ENCODE assay signal across 18 cellular contexts in the genomic region with DNA sequence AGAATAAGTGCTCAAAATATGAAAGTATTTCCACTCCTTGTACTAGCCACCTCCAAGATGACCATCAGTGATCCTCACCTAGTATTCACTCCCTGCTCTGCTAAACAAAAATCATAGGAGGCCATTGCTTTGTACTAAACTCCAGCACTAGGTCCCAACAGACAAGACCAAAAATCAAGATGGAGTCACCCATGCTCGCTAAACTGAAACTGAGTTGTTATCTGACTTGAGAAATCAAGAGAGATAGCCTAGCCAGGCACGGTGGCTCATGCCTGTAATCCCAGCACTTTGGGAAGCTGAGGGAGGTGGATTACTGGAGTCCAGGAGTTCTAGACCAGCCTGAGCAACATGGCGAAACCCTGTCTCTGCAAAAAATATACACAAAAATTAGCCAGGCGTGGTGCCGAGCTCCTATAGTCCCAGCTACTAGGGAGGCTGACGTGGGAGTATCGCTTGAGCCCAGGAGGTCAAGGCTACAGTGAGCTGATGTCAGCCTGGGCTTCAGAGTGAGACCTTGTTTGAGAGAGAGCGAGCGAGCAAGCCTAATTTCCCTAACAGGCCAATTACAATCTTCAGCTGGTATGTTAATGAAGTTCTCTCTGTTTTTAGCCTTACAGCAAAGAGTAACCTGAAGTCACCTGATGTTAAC. TPM values are rescaled to one million over a fixed set of nuclear protein-coding genes. Genes with fewer than 3 reads are reported as not detected.
A peak's percentile ranks its signal among the peaks of the same experiment; 100 is the strongest.
DNase-seq lines count a peak whose midpoint lies in the region; ATAC-seq, FAIRE-seq and TF ChIP-seq lines count a peak whose summit lies in the region.
"Had no signal": no experiment of that assay in that cellular context is flagged by ENCODE, and none has a peak within 500 bp of the region (broad histone marks: within the 10 kb centered on the region; RNA-seq: fewer than 3 reads in every experiment).

No MANE protein-coding gene starts in this region.

- WGBS in K562 (ENCODE audit: insufficient coverage, low coverage, missing lambda C conversion rate): 35% methylated on average over 9 of the region's 9 CpGs
- WGBS in mesendoderm (ENCODE audit: extremely low coverage, insufficient coverage, low lambda C conversion rate): no CpG with 5 or more reads among the region's 9 CpGs

- no peak for ATAC-seq in activated T-cell treated with anti-CD3 and anti-CD28 coated beads, Interleukin-2, amount 50 U/mL, for 72 hours (replicated peaks in 1 of 2)
- ATAC-seq in K562: no peak
- no peak for ATAC-seq in GM21526 (IDR thresholded peaks at IDR 0.05; ENCODE audit: low FRiP score, unreplicated experiment)

- no peak for TF ChIP-seq EP300 in K562 (IDR thresholded peaks at IDR 0.05; ENCODE audit: low read length)

- TF ChIP-seq RAD21 in K562 (CRISPR knock-in tag; conservative IDR thresholded peaks at IDR 0.05 in 1 of 2, IDR thresholded peaks at IDR 0.05 in 1 of 2): no peak

- POLR2A ChIA-PET in K562 (lab: Yijun Ruan, JAX): no interaction called here
- POLR2A ChIA-PET in CD8-positive, alpha-beta memory T cell (lab: Charles Lee): no interaction called here

- no peak overlapping the region for H3K18ac ChIP-seq in mesendoderm (ENCODE audit: low read length)

- DNase-seq in activated T-cell treated with anti-CD3 and anti-CD28 coated beads, Interleukin-2, amount 50 U/mL, for 24 hours: no peak
- DNase-seq in activated T-cell treated with anti-CD3 and anti-CD28 coated beads, Interleukin-2, amount 50 U/mL, for 72 hours: no peak
- DNase-seq in K562 (ENCODE audit: extremely low read depth in 1 of 4, low spot score in 3 of 4): no peak
- DNase-seq in mesendoderm: peak; percentile 19
- no peak for DNase-seq in SKM-1 (lab: John Stamatoyannopoulos, UW; ENCODE audit: unreplicated experiment)
- DNase-seq in CD8-positive, alpha-beta memory T cell: no peak
- DNase-seq in AG08396 (ENCODE audit: low spot score): no peak
- DNase-seq: CD4-positive, alpha-beta T cell; DMS79; GOT3; HCEC 1CT; HFFc6 had no signal

- H3K4me1 ChIP-seq in K562 (replicated peaks in 1 of 2; ENCODE audit: control insufficient read depth in 2 of 2, insufficient read depth in 2 of 2, low read length in 2 of 2) (peaks cover 0 to 9% of the 10 kb centered on the region in 2 experiments; a peak in 3 of 5 replicates), mesendoderm (ENCODE audit: control insufficient read depth, low read depth, low read length) (no peaks in the 10 kb centered on the region)
- H3K4me1 ChIP-seq in CD8-positive, alpha-beta memory T cell (ENCODE audit: insufficient read depth, low read length): no peaks in the 10 kb centered on the region

- H3K4me3 ChIP-seq in K562 (no peak overlapping the region), mesendoderm (ENCODE audit: low read length) (no peak overlapping the region)
- no peak overlapping the region for H3K4me3 ChIP-seq in CD8-positive, alpha-beta memory T cell (ENCODE audit: low read length)
- H3K4me3 ChIP-seq: BLaER1 treated with 17β-estradiol and CSF1 and Interleukin-3, amounts not matched to agents 10 nM and 100 nM; GM12878 had no signal

- no peak for FAIRE-seq in K562 (lab: Jason Lieb, UNC)
- FAIRE-seq: GM12878, HTR-8/SVneo had no signal

- H3K9me3 ChIP-seq in K562 (replicated peaks; ENCODE audit: control insufficient read depth, insufficient read depth, low read depth, low read length): no peaks in the 10 kb centered on the region
- no peaks in the 10 kb centered on the region for H3K9me3 ChIP-seq in CD8-positive, alpha-beta memory T cell (ENCODE audit: low read length)
- H3K9me3 ChIP-seq: BLaER1 treated with 17β-estradiol and CSF1 and Interleukin-3, amounts not matched to agents 10 nM and 100 nM had no signal

- H3K9me3 Mint-ChIP-seq in activated T-cell treated with anti-CD3 and anti-CD28 coated beads, Interleukin-2, amount 50 U/mL, for 24 hours: no peaks in the 10 kb centered on the region
- no peaks in the 10 kb centered on the region for H3K9me3 Mint-ChIP-seq in activated T-cell treated with anti-CD3 and anti-CD28 coated beads, Interleukin-2, amount 50 U/mL, for 72 hours
- no peaks in the 10 kb centered on the region for H3K9me3 Mint-ChIP-seq in CD8-positive, alpha-beta memory T cell
- H3K9me3 Mint-ChIP-seq: CD4-positive, alpha-beta T cell; HFFc6 had no signal

- no peak overlapping the region for H4K8ac ChIP-seq in mesendoderm (ENCODE audit: low read depth, low read length)

- no peak overlapping the region for H2BK120ac ChIP-seq in mesendoderm (ENCODE audit: low read depth, low read length)

- no peak overlapping the region for H3K23ac ChIP-seq in mesendoderm (ENCODE audit: low read length)

- in situ Hi-C loops in K562 (cut with MboI): no loop called here

- no peak overlapping the region for H3K4me3 Mint-ChIP-seq in activated T-cell treated with anti-CD3 and anti-CD28 coated beads, Interleukin-2, amount 50 U/mL, for 24 hours
- H3K4me3 Mint-ChIP-seq in activated T-cell treated with anti-CD3 and anti-CD28 coated beads, Interleukin-2, amount 50 U/mL, for 72 hours: no peak overlapping the region
- H3K4me3 Mint-ChIP-seq in CD8-positive, alpha-beta memory T cell: no peak overlapping the region
- H3K4me3 Mint-ChIP-seq: CD4-positive, alpha-beta T cell; HFFc6 had no signal

- H3K79me1 ChIP-seq in mesendoderm (ENCODE audit: low read length): no peaks in the 10 kb centered on the region

- no peak overlapping the region for H2AFZ ChIP-seq in K562 (ENCODE audit: low read depth, low read length)

- intact Hi-C loops in K562 (cut with micrococcal nuclease): no loop called here

- H2BK15ac ChIP-seq in mesendoderm (replicated peaks; ENCODE audit: low read depth): no peak overlapping the region

- peak overlapping the region; percentile 8 for H3K27ac Mint-ChIP-seq in activated T-cell treated with anti-CD3 and anti-CD28 coated beads, Interleukin-2, amount 50 U/mL, for 24 hours
- H3K27ac Mint-ChIP-seq in activated T-cell treated with anti-CD3 and anti-CD28 coated beads, Interleukin-2, amount 50 U/mL, for 72 hours: no peak overlapping the region
- H3K27ac Mint-ChIP-seq in CD8-positive, alpha-beta memory T cell: peak overlapping the region in 1 of 8 donors; percentile 87
- H3K27ac Mint-ChIP-seq: CD4-positive, alpha-beta T cell; HFFc6 had no signal

- H4K5ac ChIP-seq in mesendoderm (ENCODE audit: low read length): no peak overlapping the region

- no peak overlapping the region for H2AK5ac ChIP-seq in mesendoderm (ENCODE audit: low read length)

- no peaks in the 10 kb centered on the region for H3K36me3 Mint-ChIP-seq in activated T-cell treated with anti-CD3 and anti-CD28 coated beads, Interleukin-2, amount 50 U/mL, for 24 hours (ENCODE audit: low read depth)
- H3K36me3 Mint-ChIP-seq in activated T-cell treated with anti-CD3 and anti-CD28 coated beads, Interleukin-2, amount 50 U/mL, for 72 hours (ENCODE audit: insufficient read depth in 2 of 2): no peaks in the 10 kb centered on the region
- no peaks in the 10 kb centered on the region for H3K36me3 Mint-ChIP-seq in CD8-positive, alpha-beta memory T cell

- H3K9ac ChIP-seq in K562 (ENCODE audit: insufficient read depth in 1 of 2, low read depth in 2 of 2, low read length in 2 of 2) (peak overlapping the region in 1 of 2 experiments; percentile 45; a peak in 1 of 4 replicates), mesendoderm (ENCODE audit: low read length) (no peak overlapping the region)
- H3K9ac ChIP-seq: BLaER1 treated with 17β-estradiol and CSF1 and Interleukin-3, amounts not matched to agents 10 nM and 100 nM had no signal

- no peaks in the 10 kb centered on the region for H3K79me2 ChIP-seq in K562 (ENCODE audit: control insufficient read depth, insufficient read depth, low read length)
- no peaks in the 10 kb centered on the region for H3K79me2 ChIP-seq in mesendoderm (ENCODE audit: control insufficient read depth, insufficient read depth, low read length)

- H3K27me3 ChIP-seq in K562 (ENCODE audit: control insufficient read depth in 2 of 2, insufficient read depth in 2 of 2, low read length in 2 of 2) (no peaks in the 10 kb centered on the region), mesendoderm (ENCODE audit: insufficient read depth, low read length, poor library complexity) (no peaks in the 10 kb centered on the region)
- H3K27me3 ChIP-seq in CD8-positive, alpha-beta memory T cell (ENCODE audit: insufficient read depth, low read length, poor library complexity, severe bottlenecking): no peaks in the 10 kb centered on the region
- H3K27me3 ChIP-seq: BLaER1 treated with 17β-estradiol and CSF1 and Interleukin-3, amounts not matched to agents 10 nM and 100 nM had no signal

- no peak overlapping the region for H3K56ac ChIP-seq in mesendoderm (ENCODE audit: low read length)

- no peaks in the 10 kb centered on the region for H4K20me1 ChIP-seq in K562 (replicated peaks; ENCODE audit: control insufficient read depth, insufficient read depth, low read length)
- H4K20me1 ChIP-seq: BLaER1 treated with 17β-estradiol and CSF1 and Interleukin-3, amounts not matched to agents 10 nM and 100 nM had no signal

- no TSS peak for BruUV-seq in K562 (replicated peaks; lab: Mats Ljungman, UMichigan)

- no peaks in the 10 kb centered on the region for H3K9me1 ChIP-seq in K562 (ENCODE audit: control insufficient read depth, insufficient read depth, low read length)

- H3K36me3 ChIP-seq in K562 (ENCODE audit: control insufficient read depth, insufficient read depth, low read length) (no peaks in the 10 kb centered on the region), mesendoderm (ENCODE audit: control insufficient read depth, insufficient read depth, low read length) (no peaks in the 10 kb centered on the region)
- H3K36me3 ChIP-seq in CD8-positive, alpha-beta memory T cell (ENCODE audit: insufficient read depth, low read length): no peaks in the 10 kb centered on the region
- H3K36me3 ChIP-seq: BLaER1 treated with 17β-estradiol and CSF1 and Interleukin-3, amounts not matched to agents 10 nM and 100 nM had no signal

- peaks cover 23% of the 10 kb centered on the region for H3K27me3 Mint-ChIP-seq in activated T-cell treated with anti-CD3 and anti-CD28 coated beads, Interleukin-2, amount 50 U/mL, for 24 hours
- H3K27me3 Mint-ChIP-seq in activated T-cell treated with anti-CD3 and anti-CD28 coated beads, Interleukin-2, amount 50 U/mL, for 72 hours (ENCODE audit: low read depth): peaks cover 13% of the 10 kb centered on the region
- peaks cover 6 to 19% of the 10 kb centered on the region in 2 donors for H3K27me3 Mint-ChIP-seq in CD8-positive, alpha-beta memory T cell

- no peak overlapping the region for H2BK5ac ChIP-seq in mesendoderm (ENCODE audit: low read length)

- no peak overlapping the region for H3K4me2 ChIP-seq in K562 (ENCODE audit: insufficient read depth, low read length)
- H3K4me2 ChIP-seq in mesendoderm (ENCODE audit: low read length): no peak overlapping the region
- H3K4me2 ChIP-seq: BLaER1 treated with 17β-estradiol and CSF1 and Interleukin-3, amounts not matched to agents 10 nM and 100 nM had no signal

- no peak for TF ChIP-seq POLR2A in K562 (conservative IDR thresholded peaks at IDR 0.05)

- H3K4ac ChIP-seq in mesendoderm (ENCODE audit: low read depth, low read length): no peak overlapping the region

- CTCF ChIA-PET in K562 (lab: Yijun Ruan, JAX; ENCODE audit: low intra/inter-chr PET ratio): no interaction called here
- CTCF ChIA-PET in CD8-positive, alpha-beta memory T cell (lab: Charles Lee): interaction anchor here (0.6 kb wide), 1 partner anchor 9 kb away, joined by 3 read pairs; no protein-coding TSS in a partner anchor

- peaks cover 1% of the 10 kb centered on the region for H3K4me1 Mint-ChIP-seq in activated T-cell treated with anti-CD3 and anti-CD28 coated beads, Interleukin-2, amount 50 U/mL, for 24 hours (ENCODE audit: low read depth)
- no peaks in the 10 kb centered on the region for H3K4me1 Mint-ChIP-seq in activated T-cell treated with anti-CD3 and anti-CD28 coated beads, Interleukin-2, amount 50 U/mL, for 72 hours (ENCODE audit: low read depth)
- H3K4me1 Mint-ChIP-seq in CD8-positive, alpha-beta memory T cell: peaks cover 3 to 8% (median 7%) of the 10 kb centered on the region in 3 donors

- H3K27ac ChIP-seq in K562 (ENCODE audit: extremely low read depth, low read depth, low read length) (no peak overlapping the region), mesendoderm (ENCODE audit: low read depth, low read length) (no peak overlapping the region)
- no peak overlapping the region for H3K27ac ChIP-seq in CD8-positive, alpha-beta memory T cell (ENCODE audit: low read depth, low read length)
- H3K27ac ChIP-seq: 22Rv1; BLaER1 treated with 17β-estradiol and CSF1 and Interleukin-3, amounts not matched to agents 10 nM and 100 nM had no signal

- TF ChIP-seq CTCF in K562 (IDR thresholded peaks at IDR 0.05 in 2 of 3, conservative IDR thresholded peaks at IDR 0.05 in 1 of 3; ENCODE audit: insufficient read depth in 2 of 3, low read depth in 1 of 3, low read length in 3 of 3): no peak

RNA-seq across cellular contexts. Expression of a gene that starts 9.3 kb away (rescaled TPM):
- not detected for total RNA-seq in activated T-cell treated with anti-CD3 and anti-CD28 coated beads, Interleukin-2, amount 50 U/mL, for 72 hours
- 5.1 and 11.8 TPM in 2 replicates for total RNA-seq in K562 (2011; cell fraction: chromatin; rRNA removed; ENCODE audit: low replicate concordance)
- total RNA-seq in K562 (2011; cell fraction: nucleolus; rRNA removed): 5.3 and 5.5 TPM in 2 replicates
- total RNA-seq in K562 (2011; cell fraction: nucleoplasm; rRNA removed): 4.3 and 6.0 TPM in 2 replicates
- total RNA-seq in K562 (2014; rRNA removed) (1.5 and 1.8 TPM in 2 replicates), K562 (2014; rRNA removed; fragmentation: Illumina TruSeq; extraction: Trizol) (1.9 and 2.0 TPM in 2 replicates), K562 (2015; rRNA removed; fragmentation: Illumina TruSeq; extraction: Trizol) (1.6 and 2.2 TPM in 2 replicates), K562 (2021) (1.6 and 2.6 TPM in 2 replicates)
- polyA plus RNA-seq in K562 (2011; rRNA removed) (5.0 and 6.1 TPM in 2 replicates), K562 (2014; fragmentation: Illumina TruSeq; extraction: Trizol) (4.0 and 4.1 TPM in 2 replicates), K562 (2014; fragmentation: Nextera tagmentation; extraction: Ambion mirVana) (under 1 TPM; 0.29 to 0.39 TPM), K562 (2014; rRNA removed) (1.7 and 2.3 TPM in 2 replicates)
- 5.1 and 8.0 TPM in 2 replicates for polyA plus RNA-seq in K562 (2011; cell fraction: cytosol; rRNA removed)
- polyA plus RNA-seq in K562 (2011; cell fraction: nucleus; rRNA removed): 6.2 and 8.4 TPM in 2 replicates
- 2.1 and 2.8 TPM in 2 replicates for polyA plus RNA-seq in K562 (2012)
- 0.99 and 5.1 TPM in 2 replicates for polyA minus RNA-seq in K562 (2011; rRNA and poly(A)+ RNA removed)
- polyA minus RNA-seq in K562 (2011; cell fraction: cytosol; rRNA and poly(A)+ RNA removed): 1.4 and 3.9 TPM in 2 replicates
- polyA minus RNA-seq in K562 (2011; cell fraction: nucleus; rRNA and poly(A)+ RNA removed): 1.4 and 2.3 TPM in 2 replicates
- 0.53 TPM for polyA plus RNA-seq in mesendoderm (2013, experiment 1 of 2)
- polyA plus RNA-seq in mesendoderm (2013, experiment 2 of 2): 0.53 TPM
- not detected for total RNA-seq in CD8-positive, alpha-beta memory T cell
- 0.18 TPM for polyA plus RNA-seq in CD8-positive, alpha-beta memory T cell
- total RNA-seq: CD4-positive, alpha-beta T cell; G401; GM12878; HFFc6 had no signal
- polyA plus RNA-seq: GM12878 had no signal

RNA-seq across cellular contexts. Expression of a gene that starts 31.7 kb away (rescaled TPM):
- total RNA-seq in activated T-cell treated with anti-CD3 and anti-CD28 coated beads, Interleukin-2, amount 50 U/mL, for 72 hours: not detected
- total RNA-seq in K562 (2011; cell fraction: chromatin; rRNA removed; ENCODE audit: low replicate concordance): 0.19 TPM in 1 of 2 replicates, not detected in the other
- total RNA-seq in K562 (2011; cell fraction: nucleolus; rRNA removed): not detected in 2 replicates
- not detected in 2 replicates for total RNA-seq in K562 (2011; cell fraction: nucleoplasm; rRNA removed)
- total RNA-seq in K562 (2014; rRNA removed): not detected in 2 replicates
- total RNA-seq in K562 (2014; rRNA removed; fragmentation: Illumina TruSeq; extraction: Trizol): not detected in 2 replicates
- not detected in 2 replicates for total RNA-seq in K562 (2015; rRNA removed; fragmentation: Illumina TruSeq; extraction: Trizol)
- not detected in 2 replicates for total RNA-seq in K562 (2021)
- 0.03 TPM in 1 of 2 replicates, not detected in the other for polyA plus RNA-seq in K562 (2011; rRNA removed)
- polyA plus RNA-seq in K562 (2011; cell fraction: cytosol; rRNA removed): 0.03 TPM in 1 of 2 replicates, not detected in the other
- 0.07 TPM in 1 of 2 replicates, not detected in the other for polyA plus RNA-seq in K562 (2011; cell fraction: nucleus; rRNA removed)
- 0.04 TPM in 1 of 2 replicates, not detected in the other for polyA plus RNA-seq in K562 (2012)
- not detected in 2 replicates for polyA plus RNA-seq in K562 (2014; fragmentation: Illumina TruSeq; extraction: Trizol)
- polyA plus RNA-seq in K562 (2014; fragmentation: Nextera tagmentation; extraction: Ambion mirVana): not detected
- polyA plus RNA-seq in K562 (2014; rRNA removed): 0.11 TPM in 1 of 2 replicates, not detected in the other
- polyA minus RNA-seq in K562 (2011; rRNA and poly(A)+ RNA removed): not detected in 2 replicates
- not detected in 2 replicates for polyA minus RNA-seq in K562 (2011; cell fraction: cytosol; rRNA and poly(A)+ RNA removed)
- polyA minus RNA-seq in K562 (2011; cell fraction: nucleus; rRNA and poly(A)+ RNA removed): not detected in 2 replicates
- 1.2 TPM for polyA plus RNA-seq in mesendoderm (2013, experiment 1 of 2)
- 1.4 TPM for polyA plus RNA-seq in mesendoderm (2013, experiment 2 of 2)
- not detected for total RNA-seq in CD8-positive, alpha-beta memory T cell
- not detected for polyA plus RNA-seq in CD8-positive, alpha-beta memory T cell
- total RNA-seq: CD4-positive, alpha-beta T cell; G401; GM12878; HFFc6 had no signal
- polyA plus RNA-seq: GM12878 had no signal

RNA-seq across cellular contexts. Expression of a gene that starts 37.3 kb away (rescaled TPM):
- total RNA-seq in activated T-cell treated with anti-CD3 and anti-CD28 coated beads, Interleukin-2, amount 50 U/mL, for 72 hours: 1 to 10 TPM; 1.1 to 1.7 TPM
- total RNA-seq in K562 (2011; cell fraction: chromatin; rRNA removed; ENCODE audit: low replicate concordance): 1.4 TPM in 1 of 2 replicates, not detected in the other
- total RNA-seq in K562 (2011; cell fraction: nucleolus; rRNA removed): 3.0 and 3.9 TPM in 2 replicates
- total RNA-seq in K562 (2011; cell fraction: nucleoplasm; rRNA removed): 1.5 and 1.6 TPM in 2 replicates
- 0.45 and 1.3 TPM in 2 replicates for total RNA-seq in K562 (2014; rRNA removed)
- 0.15 TPM in 1 of 2 replicates, not detected in the other for total RNA-seq in K562 (2014; rRNA removed; fragmentation: Illumina TruSeq; extraction: Trizol)
- total RNA-seq in K562 (2015; rRNA removed; fragmentation: Illumina TruSeq; extraction: Trizol): 0.38 and 0.43 TPM in 2 replicates
- total RNA-seq in K562 (2021): 1.5 and 1.6 TPM in 2 replicates
- 0.10 and 0.79 TPM in 2 replicates for polyA plus RNA-seq in K562 (2011; rRNA removed)
- 1.1 and 1.7 TPM in 2 replicates for polyA plus RNA-seq in K562 (2011; cell fraction: cytosol; rRNA removed)
- polyA plus RNA-seq in K562 (2011; cell fraction: nucleus; rRNA removed): 0.40 and 0.63 TPM in 2 replicates
- 0.83 and 2.2 TPM in 2 replicates for polyA plus RNA-seq in K562 (2012)
- 0.22 and 0.72 TPM in 2 replicates for polyA plus RNA-seq in K562 (2014; fragmentation: Illumina TruSeq; extraction: Trizol)
- under 1 TPM in 1 of 2 experiments, not detected in 1; 0.03 TPM for polyA plus RNA-seq in K562 (2014; fragmentation: Nextera tagmentation; extraction: Ambion mirVana)
- polyA plus RNA-seq in K562 (2014; rRNA removed): 0.80 and 1.9 TPM in 2 replicates
- polyA minus RNA-seq in K562 (2011; rRNA and poly(A)+ RNA removed): 0.25 TPM in 1 of 2 replicates, not detected in the other
- 1.1 TPM in 1 of 2 replicates, not detected in the other for polyA minus RNA-seq in K562 (2011; cell fraction: cytosol; rRNA and poly(A)+ RNA removed)
- polyA minus RNA-seq in K562 (2011; cell fraction: nucleus; rRNA and poly(A)+ RNA removed): 0.13 and 0.33 TPM in 2 replicates
- polyA plus RNA-seq in mesendoderm (2013, experiment 1 of 2): 12.5 TPM
- 12.0 TPM for polyA plus RNA-seq in mesendoderm (2013, experiment 2 of 2)
- total RNA-seq in CD8-positive, alpha-beta memory T cell: under 1 TPM; 0.13 to 0.31 TPM
- polyA plus RNA-seq in CD8-positive, alpha-beta memory T cell: 0.13 TPM
- total RNA-seq: CD4-positive, alpha-beta T cell; G401; GM12878; HFFc6 had no signal
- polyA plus RNA-seq: GM12878 had no signal

RNA-seq across cellular contexts. Expression of a gene that starts 54.5 kb away (rescaled TPM):
- total RNA-seq in activated T-cell treated with anti-CD3 and anti-CD28 coated beads, Interleukin-2, amount 50 U/mL, for 72 hours: 10 to 100 TPM; 75.7 to 90.4 TPM
- total RNA-seq in K562 (2011; cell fraction: chromatin; rRNA removed; ENCODE audit: low replicate concordance): 71.4 and 154 TPM in 2 replicates
- 93.2 and 100 TPM in 2 replicates for total RNA-seq in K562 (2011; cell fraction: nucleolus; rRNA removed)
- total RNA-seq in K562 (2011; cell fraction: nucleoplasm; rRNA removed): 58.0 and 70.3 TPM in 2 replicates
- 154 and 158 TPM in 2 replicates for total RNA-seq in K562 (2014; rRNA removed)
- total RNA-seq in K562 (2014; rRNA removed; fragmentation: Illumina TruSeq; extraction: Trizol): 83.0 and 89.9 TPM in 2 replicates
- 117 and 126 TPM in 2 replicates for total RNA-seq in K562 (2015; rRNA removed; fragmentation: Illumina TruSeq; extraction: Trizol)
- 136 and 151 TPM in 2 replicates for total RNA-seq in K562 (2021)
- 85.2 and 95.3 TPM in 2 replicates for polyA plus RNA-seq in K562 (2011; rRNA removed)
- polyA plus RNA-seq in K562 (2011; cell fraction: cytosol; rRNA removed): 105 and 226 TPM in 2 replicates
- 99.8 and 134 TPM in 2 replicates for polyA plus RNA-seq in K562 (2011; cell fraction: nucleus; rRNA removed)
- polyA plus RNA-seq in K562 (2012): 61.0 and 83.5 TPM in 2 replicates
- 117 and 127 TPM in 2 replicates for polyA plus RNA-seq in K562 (2014; fragmentation: Illumina TruSeq; extraction: Trizol)
- polyA plus RNA-seq in K562 (2014; fragmentation: Nextera tagmentation; extraction: Ambion mirVana): 1 to 10 TPM; 6.5 to 8.2 TPM
- polyA plus RNA-seq in K562 (2014; rRNA removed): 83.8 and 94.3 TPM in 2 replicates
- polyA minus RNA-seq in K562 (2011; rRNA and poly(A)+ RNA removed): 104 and 142 TPM in 2 replicates
- 65.7 and 82.8 TPM in 2 replicates for polyA minus RNA-seq in K562 (2011; cell fraction: cytosol; rRNA and poly(A)+ RNA removed)
- 48.7 and 75.2 TPM in 2 replicates for polyA minus RNA-seq in K562 (2011; cell fraction: nucleus; rRNA and poly(A)+ RNA removed)
- polyA plus RNA-seq in mesendoderm (2013, experiment 1 of 2): 116 TPM
- 112 TPM for polyA plus RNA-seq in mesendoderm (2013, experiment 2 of 2)
- total RNA-seq in CD8-positive, alpha-beta memory T cell: 100 to 1,000 TPM; 186 to 187 TPM
- polyA plus RNA-seq in CD8-positive, alpha-beta memory T cell: 46.5 TPM
